In the genomic region with DNA sequence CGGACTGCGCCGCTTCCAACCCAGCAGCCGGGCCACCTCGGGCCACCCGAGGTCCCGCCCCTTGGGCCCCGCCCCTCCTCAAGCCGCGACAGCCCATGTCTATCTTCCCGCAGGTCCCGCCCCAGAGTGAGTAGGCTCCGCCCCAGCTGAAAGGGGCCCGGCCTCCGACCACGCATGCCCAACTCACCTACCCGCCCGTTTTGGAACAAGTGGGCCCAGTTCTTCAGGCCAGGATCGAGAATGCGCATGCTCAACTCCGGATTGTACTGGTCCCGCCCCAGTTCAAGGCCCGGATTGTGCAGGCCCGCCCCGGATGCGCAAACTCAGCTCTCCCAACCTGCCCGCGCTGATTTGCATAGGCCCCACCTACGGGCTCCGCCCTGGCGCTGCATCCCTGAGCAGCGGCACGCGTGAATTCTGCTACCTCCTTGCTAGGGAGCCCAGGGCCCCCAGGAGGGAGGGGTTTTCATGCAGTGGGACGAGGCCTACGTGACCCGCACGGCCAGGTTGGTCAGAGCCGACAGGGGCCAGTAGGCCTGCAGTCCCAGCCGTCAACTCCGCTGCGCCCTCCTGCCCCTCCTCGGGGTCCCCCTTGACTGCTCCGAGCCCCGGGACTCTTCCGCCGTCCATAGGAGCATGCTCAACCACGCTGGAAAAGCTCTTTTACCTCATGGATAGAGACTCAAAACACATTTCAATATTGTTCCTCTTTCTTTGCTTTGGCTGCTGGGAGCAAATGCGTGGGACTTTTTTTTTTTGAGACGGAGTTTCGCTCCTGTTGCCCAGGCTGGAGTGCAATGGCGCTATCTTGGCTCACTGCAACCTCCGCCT, we compare ENCODE assay signal across 8 cellular contexts. TPM values are rescaled to one million over a fixed set of nuclear protein-coding genes. Genes with fewer than 3 reads are reported as not detected.
A peak's percentile ranks its signal among the peaks of the same experiment; 100 is the strongest.
DNase-seq lines count a peak whose midpoint lies in the region; ATAC-seq and TF ChIP-seq lines count a peak whose summit lies in the region.

Gene PFKFB4, minus strand, starts transcription at position 8 of the 831 bp plus-strand sequence. CDS start 26 bp downstream, outside the sequence.

- no peaks in the 10 kb centered on the region for H3K9me3 ChIP-seq in T-helper 17 cell (ENCODE audit: control insufficient read depth, low read length, poor library complexity, severe bottlenecking)
- H3K9me3 ChIP-seq in left ventricle myocardium inferior (replicated peaks): no peaks in the 10 kb centered on the region

- peaks cover 9% of the 10 kb centered on the region for H3K27me3 Mint-ChIP-seq in T-helper 17 cell
- H3K27me3 Mint-ChIP-seq in progenitor cell of endocrine pancreas: no peaks in the 10 kb centered on the region

- intact Hi-C loops in left ventricle myocardium inferior (cut with micrococcal nuclease): no loop called here

- H3K4me3 Mint-ChIP-seq in T-helper 17 cell: peak within 1 kb of the TSS; percentile 94
- peak within 1 kb of the TSS; percentile 87 for H3K4me3 Mint-ChIP-seq in progenitor cell of endocrine pancreas (ENCODE audit: low read depth)

- DNase-seq in NCI-H1694 (lab: John Stamatoyannopoulos, UW) (peak; percentile 89), T-helper 17 cell (peak; percentile 98 to 99 (median 98)), left ventricle myocardium inferior (peak; percentile 99), progenitor cell of endocrine pancreas (ENCODE audit: low spot score, unreplicated experiment) (peak; percentile 99), ureter (ENCODE audit: low spot score) (peak; percentile 100)

- peak within 1 kb of the TSS; percentile 71 for H3K4me3 ChIP-seq in left ventricle myocardium inferior

- no peaks in the 10 kb centered on the region for H3K27me3 ChIP-seq in left ventricle myocardium inferior (ENCODE audit: low read depth)

- ATAC-seq in GM18498 (IDR thresholded peaks at IDR 0.05; ENCODE audit: unreplicated experiment): peak; percentile 90
- peak; percentile 84 for ATAC-seq in HG02885 (IDR thresholded peaks at IDR 0.05; ENCODE audit: poor library complexity, unreplicated experiment)
- peak; percentile 91 for ATAC-seq in T-helper 17 cell

- H3K4me1 Mint-ChIP-seq in T-helper 17 cell: peaks cover 20% of the 10 kb centered on the region
- peaks cover 43% of the 10 kb centered on the region for H3K4me1 Mint-ChIP-seq in progenitor cell of endocrine pancreas (ENCODE audit: low read depth)

- H3K27ac Mint-ChIP-seq in T-helper 17 cell (peak within 1 kb of the TSS; percentile 71), progenitor cell of endocrine pancreas (peak within 1 kb of the TSS; percentile 93)

- TF ChIP-seq CTCF in left ventricle myocardium inferior (IDR thresholded peaks at IDR 0.05; ENCODE audit: borderline replicate concordance): peak; percentile 28
- TF ChIP-seq CTCF in progenitor cell of endocrine pancreas (IDR thresholded peaks at IDR 0.05; ENCODE audit: unreplicated experiment): peak; percentile 26

- H3K36me3 Mint-ChIP-seq in T-helper 17 cell (ENCODE audit: low read depth) (no peaks in the 10 kb centered on the region), progenitor cell of endocrine pancreas (ENCODE audit: insufficient read depth) (no peaks in the 10 kb centered on the region)

- peaks cover 50% of the 10 kb centered on the region for H3K4me1 ChIP-seq in left ventricle myocardium inferior

- peak within 1 kb of the TSS; percentile 87 for H3K27ac ChIP-seq in angular gyrus (ENCODE audit: low read depth, low read length)
- peak within 1 kb of the TSS; percentile 84 for H3K27ac ChIP-seq in left ventricle myocardium inferior (replicated peaks)

- H3K36me3 ChIP-seq in left ventricle myocardium inferior: no peaks in the 10 kb centered on the region

- H3K9me3 Mint-ChIP-seq in progenitor cell of endocrine pancreas (ENCODE audit: low read depth): no peaks in the 10 kb centered on the region

RNA-seq across cellular contexts. Expression of gene PFKFB4, which starts in this region (rescaled TPM):
- 1 to 10 TPM; 1.6 to 3.3 TPM for total RNA-seq in T-helper 17 cell
- total RNA-seq in left ventricle myocardium inferior: 1.5 TPM
- total RNA-seq in progenitor cell of endocrine pancreas: 39.7 and 45.0 TPM in 2 replicates
- total RNA-seq in ureter: 7.4 TPM

Comparison
In these comparisons a context has a peak if more than half of its experiments do, and no peak if none do; other contexts are left out.
1. Peak in every context shown above with its lines: DNase-seq, ATAC-seq, H3K4me3 ChIP-seq and H3K27ac ChIP-seq.